Comparison of ENCODE assay signal across 10 cellular contexts in genomic region chr15:82950746-82951370, GRCh38. TPM values are rescaled to one million over a fixed set of nuclear protein-coding genes. Genes with fewer than 3 reads are reported as not detected.
A peak's percentile ranks its signal among the peaks of the same experiment; 100 is the strongest.
DNase-seq lines count a peak whose midpoint lies in the region; ATAC-seq and TF ChIP-seq lines count a peak whose summit lies in the region.
"Had no signal": no experiment of that assay in that cellular context is flagged by ENCODE, and none has a peak within 500 bp of the region (broad histone marks: within the 10 kb centered on the region; RNA-seq: fewer than 3 reads in every experiment).

No MANE protein-coding gene starts in this region.

- TF ChIP-seq POLR2A in suprapubic skin (IDR thresholded peaks at IDR 0.05) (no peak), erythroblast (IDR thresholded peaks at IDR 0.05; ENCODE audit: low read length) (no peak)

- H3K36me3 ChIP-seq in endocrine pancreas (ENCODE audit: control insufficient read depth, insufficient read depth, low read length) (no peaks in the 10 kb centered on the region), suprapubic skin (no peaks in the 10 kb centered on the region)
- H3K36me3 ChIP-seq: neural progenitor cell, SJSA1 had no signal

- peak; percentile 36 for DNase-seq in activated naive CD4-positive, alpha-beta T cell treated with anti-CD3 and anti-CD28 coated beads, Interleukin-2, amount 10 ng/mL, durations not matched to agents 7 days and 5 days
- no peak for DNase-seq in activated naive CD4-positive, alpha-beta T cell treated with Interleukin-2 at 50 U/mL for 16 hours
- no peak for DNase-seq in suprapubic skin (ENCODE audit: low spot score in 2 of 2)
- no peak for DNase-seq in erythroblast (lab: John Stamatoyannopoulos, UW)

- H3K27ac ChIP-seq in suprapubic skin, result peak overlapping the region; percentile 82
- H3K27ac ChIP-seq: neural progenitor cell, SJSA1 had no signal

- H3K4me1 Mint-ChIP-seq in activated naive CD4-positive, alpha-beta T cell treated with anti-CD3 and anti-CD28 coated beads, Interleukin-2, amount 10 ng/mL, durations not matched to agents 7 days and 5 days, result peaks cover 3% of the 10 kb centered on the region

- no peaks in the 10 kb centered on the region for H3K36me3 Mint-ChIP-seq in activated naive CD4-positive, alpha-beta T cell treated with anti-CD3 and anti-CD28 coated beads, Interleukin-2, amount 10 ng/mL, durations not matched to agents 7 days and 5 days
- H3K36me3 Mint-ChIP-seq: neural progenitor cell had no signal

- H3K27me3 ChIP-seq in endocrine pancreas (ENCODE audit: control insufficient read depth, insufficient read depth, low read length) (no peaks in the 10 kb centered on the region), suprapubic skin (peaks cover 10% of the 10 kb centered on the region)

- H3K4me3 Mint-ChIP-seq in activated naive CD4-positive, alpha-beta T cell treated with anti-CD3 and anti-CD28 coated beads, Interleukin-2, amount 10 ng/mL, durations not matched to agents 7 days and 5 days, result no peak overlapping the region
- H3K4me3 Mint-ChIP-seq: neural progenitor cell had no signal

- no peaks in the 10 kb centered on the region for H3K9me3 Mint-ChIP-seq in activated naive CD4-positive, alpha-beta T cell treated with anti-CD3 and anti-CD28 coated beads, Interleukin-2, amount 10 ng/mL, durations not matched to agents 7 days and 5 days
- H3K9me3 Mint-ChIP-seq: neural progenitor cell had no signal

- H3K27ac Mint-ChIP-seq in activated naive CD4-positive, alpha-beta T cell treated with anti-CD3 and anti-CD28 coated beads, Interleukin-2, amount 10 ng/mL, durations not matched to agents 7 days and 5 days, result no peak overlapping the region
- H3K27ac Mint-ChIP-seq: neural progenitor cell had no signal

- TF ChIP-seq CTCF in suprapubic skin (IDR thresholded peaks at IDR 0.05), result no peak

- H3K4me3 ChIP-seq in endocrine pancreas (ENCODE audit: control insufficient read depth, insufficient read depth, low read length), result peak overlapping the region; percentile 81
- peak overlapping the region; percentile 77 for H3K4me3 ChIP-seq in suprapubic skin
- H3K4me3 ChIP-seq: SJSA1 had no signal

- no peaks in the 10 kb centered on the region for H3K4me1 ChIP-seq in endocrine pancreas (ENCODE audit: control insufficient read depth, insufficient read depth, low read length)
- peaks cover 10% of the 10 kb centered on the region for H3K4me1 ChIP-seq in suprapubic skin

- TF ChIP-seq EP300 in suprapubic skin (IDR thresholded peaks at IDR 0.05), result no peak

- no peak overlapping the region for H3K9ac ChIP-seq in endocrine pancreas (ENCODE audit: control insufficient read depth, insufficient read depth, low read length)
- H3K9ac ChIP-seq: neural progenitor cell had no signal

- CTCF ChIA-PET in activated naive CD4-positive, alpha-beta T cell treated with anti-CD3 and anti-CD28 coated beads, Interleukin-2, amount 10 ng/mL, durations not matched to agents 7 days and 5 days (lab: Charles Lee), result no interaction called here

- H3K27me3 Mint-ChIP-seq in activated naive CD4-positive, alpha-beta T cell treated with anti-CD3 and anti-CD28 coated beads, Interleukin-2, amount 10 ng/mL, durations not matched to agents 7 days and 5 days, result peaks cover 28% of the 10 kb centered on the region

- 75% methylated on average over 6 of the region's 6 CpGs for WGBS in suprapubic skin

- peak; percentile 52 for ATAC-seq in HG03135 (IDR thresholded peaks at IDR 0.05; ENCODE audit: unreplicated experiment)
- ATAC-seq in GM19023 (IDR thresholded peaks at IDR 0.05; ENCODE audit: unreplicated experiment), result no peak
- no peak for ATAC-seq in HG03521 (IDR thresholded peaks at IDR 0.05; ENCODE audit: unreplicated experiment)

- H3K9me3 ChIP-seq in endocrine pancreas (ENCODE audit: control insufficient read depth, low read length) (no peaks in the 10 kb centered on the region), suprapubic skin (no peaks in the 10 kb centered on the region)
- H3K9me3 ChIP-seq: SJSA1 had no signal

RNA-seq across cellular contexts. Expression of gene HOMER2, which starts 1.7 kb away (rescaled TPM):
- total RNA-seq in suprapubic skin, result 100 to 1,000 TPM in 2 of 4 donors, 10 to 100 TPM in 2; 81.4 to 120 (median 99.2) TPM

RNA-seq across cellular contexts. Expression of gene RAMAC, which starts 35.2 kb away (rescaled TPM):
- total RNA-seq in suprapubic skin, result 10 to 100 TPM; 15.9 to 37.0 (median 22.1) TPM
